In the genomic region with DNA sequence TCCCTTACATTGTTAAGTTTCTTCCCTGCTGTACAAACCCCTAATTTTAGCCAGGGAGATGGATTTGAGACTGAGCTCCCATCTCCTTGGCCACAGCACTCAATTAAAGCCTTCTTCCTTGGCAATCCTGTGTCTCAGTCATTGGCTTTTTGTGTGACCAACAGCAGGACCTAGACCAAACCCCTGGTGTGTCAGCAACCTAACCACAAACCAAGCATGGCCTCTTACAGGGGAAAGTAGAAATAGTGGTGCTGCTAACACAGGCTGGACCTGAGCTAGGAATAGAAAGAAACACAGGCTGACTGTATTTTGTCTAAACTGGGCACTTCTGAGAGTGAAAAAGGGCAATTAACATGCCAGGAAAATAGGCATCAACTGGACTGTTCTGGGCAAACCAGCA, we compare ENCODE assay signal across 9 cellular contexts. TPM values are rescaled to one million over a fixed set of nuclear protein-coding genes. Genes with fewer than 3 reads are reported as not detected.
DNase-seq lines count a peak whose midpoint lies in the region; ATAC-seq, FAIRE-seq and TF ChIP-seq lines count a peak whose summit lies in the region.
"Had no signal": no experiment of that assay in that cellular context is flagged by ENCODE, and none has a peak within 500 bp of the region (broad histone marks: within the 10 kb centered on the region; RNA-seq: fewer than 3 reads in every experiment).

No MANE protein-coding gene starts in this region.

- no peak for TF ChIP-seq CTCF in GM20000 (IDR thresholded peaks at IDR 0.05; ENCODE audit: extremely low read depth, missing control alignments)
- TF ChIP-seq CTCF in endothelial cell (IDR thresholded peaks at IDR 0.05; ENCODE audit: unreplicated experiment): no peak
- no peak for TF ChIP-seq CTCF in HepG2 (CRISPR knock-in tag; IDR thresholded peaks at IDR 0.05)

- DNase-seq in GM20000 (ENCODE audit: low spot score) (peak; percentile 49), NOMO-1 treated with dmso at 0.1 percent for 144 hours (lab: John Stamatoyannopoulos, UW; ENCODE audit: unreplicated experiment) (peak; percentile 44), endothelial cell (ENCODE audit: low spot score) (no peak), HepG2 (ENCODE audit: low spot score) (no peak), DMS 273 treated with DMSO at 0.1 percent for 48 hours (lab: John Stamatoyannopoulos, UW) (no peak)

- H3K36me3 Mint-ChIP-seq in endothelial cell (ENCODE audit: low read depth, unreplicated experiment): peaks cover 16% of the 10 kb centered on the region

- H3K9me3 ChIP-seq in BLaER1 (no peaks in the 10 kb centered on the region), HepG2 (ENCODE audit: low read length) (no peaks in the 10 kb centered on the region)

- CTCF ChIA-PET in HepG2 (lab: Yijun Ruan, JAX; ENCODE audit: low intra/inter-chr PET ratio, low total read pairs): no interaction called here

- peaks cover 7% of the 10 kb centered on the region for H3K9me3 Mint-ChIP-seq in endothelial cell (ENCODE audit: unreplicated experiment)
- H3K9me3 Mint-ChIP-seq: central memory CD8-positive, alpha-beta T cell had no signal

- TF ChIP-seq RAD21 in HepG2 (CRISPR knock-in tag; IDR thresholded peaks at IDR 0.05): no peak

- H3K27me3 ChIP-seq in BLaER1: no peaks in the 10 kb centered on the region
- no peaks in the 10 kb centered on the region for H3K27me3 ChIP-seq in HepG2 (ENCODE audit: control insufficient read depth in 1 of 2, insufficient read depth in 2 of 2, low read length in 2 of 2)

- no peak for TF ChIP-seq POLR2A in HepG2 (IDR thresholded peaks at IDR 0.05; ENCODE audit: insufficient read depth in 1 of 2, low read depth in 2 of 2, low read length in 2 of 2)

- H2AFZ ChIP-seq in HepG2 (ENCODE audit: low read length): no peak overlapping the region

- ATAC-seq in SK-N-SH treated with all-trans-retinoic acid at 6 μM for 48 hours (no peak), HepG2 (no peak), HG02981 (IDR thresholded peaks at IDR 0.05; ENCODE audit: unreplicated experiment) (no peak)

- peak overlapping the region; percentile 14; the same call in 1 of the 2 replicates for H3K4me2 ChIP-seq in BLaER1
- no peak overlapping the region for H3K4me2 ChIP-seq in HepG2 (ENCODE audit: low read depth, low read length)

- H3K36me3 ChIP-seq in BLaER1 (no peaks in the 10 kb centered on the region), HepG2 (replicated peaks in 1 of 2; ENCODE audit: control insufficient read depth in 1 of 2, insufficient read depth in 2 of 2, low read length in 2 of 2) (no peaks in the 10 kb centered on the region)

- peak overlapping the region; percentile 95 for H3K27ac Mint-ChIP-seq in endothelial cell (ENCODE audit: unreplicated experiment)

- peaks cover 25% of the 10 kb centered on the region for H3K4me1 Mint-ChIP-seq in endothelial cell (ENCODE audit: unreplicated experiment)

- no peak overlapping the region for H3K4me3 Mint-ChIP-seq in endothelial cell (ENCODE audit: unreplicated experiment)
- H3K4me3 Mint-ChIP-seq: central memory CD8-positive, alpha-beta T cell had no signal

- FAIRE-seq in HepG2 (lab: Jason Lieb, UNC): no peak

- in situ Hi-C loops in HepG2 (cut with HindIII; ENCODE audit: extremely low pct_ligation_motif_present, low pct_unique_long_range_greater_than_20kb): no loop called here

- H3K4me3 ChIP-seq in BLaER1: no peak overlapping the region
- H3K4me3 ChIP-seq in HepG2 (replicated peaks in 1 of 3; ENCODE audit: insufficient read depth in 1 of 3, low read depth in 2 of 3, low read length in 3 of 3): no peak overlapping the region

- H3K27me3 Mint-ChIP-seq in endothelial cell (ENCODE audit: unreplicated experiment): peaks cover 9% of the 10 kb centered on the region
- H3K27me3 Mint-ChIP-seq: central memory CD8-positive, alpha-beta T cell had no signal

- H3K9ac ChIP-seq in BLaER1 (no peak overlapping the region), HepG2 (ENCODE audit: insufficient read depth, low read depth, low read length) (no peak overlapping the region)

- POLR2A ChIA-PET in HepG2 (lab: Yijun Ruan, JAX): no interaction called here

- intact Hi-C loops in HepG2 (cut with micrococcal nuclease; ENCODE audit: unreplicated experiment): no loop called here

- H4K20me1 ChIP-seq in BLaER1: no peaks in the 10 kb centered on the region
- no peaks in the 10 kb centered on the region for H4K20me1 ChIP-seq in HepG2 (ENCODE audit: insufficient read depth, low read length)

- BruUV-seq in HepG2 (replicated peaks; lab: Mats Ljungman, UMichigan): no TSS peak

- TF ChIP-seq EP300 in HepG2 (IDR thresholded peaks at IDR 0.05; ENCODE audit: low read depth in 2 of 2, low read length in 2 of 2) (no peak), HepG2 (CRISPR knock-in tag; IDR thresholded peaks at IDR 0.05; ENCODE audit: borderline replicate concordance) (no peak)

- no peak overlapping the region for H3K27ac ChIP-seq in BLaER1
- H3K27ac ChIP-seq in HepG2 (ENCODE audit: extremely low read length, insufficient read depth, low read length): no peak overlapping the region

- peaks cover 34% of the 10 kb centered on the region for H3K4me1 ChIP-seq in BLaER1
- H3K4me1 ChIP-seq in HepG2 (ENCODE audit: insufficient read depth, low read length): peaks cover 75% of the 10 kb centered on the region

- H3K79me2 ChIP-seq in HepG2 (ENCODE audit: insufficient read depth, low read length): no peaks in the 10 kb centered on the region

TF ChIP-seq in SK-N-SH treated with all-trans-retinoic acid at 6 μM for 48 hours, 23 proteins besides CTCF, POLR2A, EP300 and RAD21 (continues in another document):
- TF ChIP-seq ISL1 (CRISPR knock-in tag; IDR thresholded peaks at IDR 0.05): no peak
- TF ChIP-seq ZFP30 (CRISPR knock-in tag; IDR thresholded peaks at IDR 0.05): no peak
- no peak for TF ChIP-seq ESRRG (CRISPR knock-in tag; IDR thresholded peaks at IDR 0.05)
- no peak for TF ChIP-seq CSDC2 (CRISPR knock-in tag; IDR thresholded peaks at IDR 0.05)
- no peak for TF ChIP-seq OSR1 (CRISPR knock-in tag; IDR thresholded peaks at IDR 0.05)
- TF ChIP-seq BACH2 (CRISPR knock-in tag; IDR thresholded peaks at IDR 0.05; ENCODE audit: borderline replicate concordance): no peak
- no peak for TF ChIP-seq TOX (CRISPR knock-in tag; IDR thresholded peaks at IDR 0.05; ENCODE audit: borderline replicate concordance)

TF ChIP-seq in HepG2, 621 proteins besides CTCF, POLR2A, EP300 and RAD21:
- TF ChIP-seq, protein P1, sequence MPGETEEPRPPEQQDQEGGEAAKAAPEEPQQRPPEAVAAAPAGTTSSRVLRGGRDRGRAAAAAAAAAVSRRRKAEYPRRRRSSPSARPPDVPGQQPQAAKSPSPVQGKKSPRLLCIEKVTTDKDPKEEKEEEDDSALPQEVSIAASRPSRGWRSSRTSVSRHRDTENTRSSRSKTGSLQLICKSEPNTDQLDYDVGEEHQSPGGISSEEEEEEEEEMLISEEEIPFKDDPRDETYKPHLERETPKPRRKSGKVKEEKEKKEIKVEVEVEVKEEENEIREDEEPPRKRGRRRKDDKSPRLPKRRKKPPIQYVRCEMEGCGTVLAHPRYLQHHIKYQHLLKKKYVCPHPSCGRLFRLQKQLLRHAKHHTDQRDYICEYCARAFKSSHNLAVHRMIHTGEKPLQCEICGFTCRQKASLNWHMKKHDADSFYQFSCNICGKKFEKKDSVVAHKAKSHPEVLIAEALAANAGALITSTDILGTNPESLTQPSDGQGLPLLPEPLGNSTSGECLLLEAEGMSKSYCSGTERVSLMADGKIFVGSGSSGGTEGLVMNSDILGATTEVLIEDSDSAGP (CRISPR knock-in tag; IDR thresholded peaks at IDR 0.05; ENCODE audit: borderline replicate concordance): no peak

RNA-seq across cellular contexts. Expression of a gene that starts 37.9 kb away (rescaled TPM):
- total RNA-seq in endothelial cell (ENCODE audit: unreplicated experiment) (25.0 TPM), HepG2 (2016; rRNA removed; fragmentation: Illumina TruSeq; extraction: Trizol) (9.9 and 12.3 TPM in 2 replicates)
- 4.1 and 6.1 TPM in 2 replicates for total RNA-seq in HepG2 (2016; cell fraction: cytosol; rRNA removed; fragmentation: Illumina TruSeq; extraction: Trizol; ENCODE audit: low read depth)
- 12.0 and 13.0 TPM in 2 replicates for total RNA-seq in HepG2 (2016; cell fraction: insoluble cytoplasmic fraction; rRNA removed; fragmentation: Illumina TruSeq; extraction: Trizol)
- total RNA-seq in HepG2 (2016; cell fraction: membrane; rRNA removed; fragmentation: Illumina TruSeq; extraction: Trizol): 8.6 and 11.2 TPM in 2 replicates
- total RNA-seq in HepG2 (2016; cell fraction: nucleus; rRNA removed; fragmentation: Illumina TruSeq; extraction: Trizol): 11.2 and 14.5 TPM in 2 replicates
- 12.8 and 13.9 TPM in 2 replicates for polyA plus RNA-seq in HepG2 (2011; rRNA removed)
- 12.1 and 15.8 TPM in 2 replicates for polyA plus RNA-seq in HepG2 (2011; cell fraction: cytosol; rRNA removed)
- polyA plus RNA-seq in HepG2 (2011; cell fraction: nucleus; rRNA removed): 21.1 and 24.9 TPM in 2 replicates
- polyA plus RNA-seq in HepG2 (2012): 5.4 and 7.5 TPM in 2 replicates
- 5.6 and 6.3 TPM in 2 replicates for polyA plus RNA-seq in HepG2 (2016; cell fraction: cytosol; fragmentation: Illumina TruSeq; extraction: Trizol; ENCODE audit: low read depth)
- polyA plus RNA-seq in HepG2 (2016; cell fraction: insoluble cytoplasmic fraction; fragmentation: Illumina TruSeq; extraction: Trizol; ENCODE audit: low read depth): 12.3 and 13.4 TPM in 2 replicates
- 6.8 and 8.5 TPM in 2 replicates for polyA plus RNA-seq in HepG2 (2016; cell fraction: membrane; fragmentation: Illumina TruSeq; extraction: Trizol; ENCODE audit: low read depth)
- 17.5 and 18.7 TPM in 2 replicates for polyA plus RNA-seq in HepG2 (2016; cell fraction: nucleus; fragmentation: Illumina TruSeq; extraction: Trizol; ENCODE audit: insufficient read depth, low read depth)
- 42.6 and 47.0 TPM in 2 replicates for polyA minus RNA-seq in HepG2 (2011; rRNA and poly(A)+ RNA removed; ENCODE audit: low replicate concordance)
- polyA minus RNA-seq in HepG2 (2011; cell fraction: cytosol; rRNA and poly(A)+ RNA removed): 2.5 and 4.8 TPM in 2 replicates
- polyA minus RNA-seq in HepG2 (2011; cell fraction: nucleus; rRNA and poly(A)+ RNA removed): 24.3 and 26.1 TPM in 2 replicates

Comparison
In these comparisons a context has a peak if more than half of its experiments do, and no peak if none do; other contexts are left out.
1. DNase-seq: peak in GM20000 (single experiment) and NOMO-1 treated with dmso at 0.1 percent for 144 hours (single experiment); none in endothelial cell (single experiment), HepG2 (single experiment) and DMS 273 treated with DMSO at 0.1 percent for 48 hours (single experiment).